In genomic region chr4:26823583-26823982, GRCh38 we compare ENCODE assay signal across 22 cellular contexts.
"Had no signal": no experiment of that assay in that cellular context is flagged by ENCODE, and none has a peak within 500 bp of the region (broad histone marks: within the 10 kb centered on the region; RNA-seq: fewer than 3 reads in every experiment).

No MANE protein-coding gene starts in this region.

- H3K27me3 ChIP-seq: testis, transverse colon had no signal

- H3K27ac Mint-ChIP-seq: activated T-helper 1 cell treated with anti-CD3 and anti-CD28 coated beads, Interleukin-12 subunit alpha, Interleukin-12 subunit beta, Interleukin-2, Interleukin-4 antibody, amounts not matched to agents 30 ng/mL and 10 ng/mL and 1 ng/mL, durations not matched to agents 14 hours and 24 hours and 36 hours; endodermal cell; mesothelial cell of epicardium had no signal

- H3K4me1 Mint-ChIP-seq: endodermal cell, mesothelial cell of epicardium had no signal

- H3K36me3 ChIP-seq: spleen, transverse colon, WERI-Rb-1 had no signal

- DNase-seq: activated CD4-positive, alpha-beta T cell treated with anti-CD3 and anti-CD28 coated beads for 48 hours; activated CD4-positive, alpha-beta T cell treated with anti-CD3 and anti-CD28 coated beads, Interleukin-2, amount 50 U/mL, for 48 hours; activated CD8-positive, alpha-beta memory T cell treated with anti-CD3 and anti-CD28 coated beads for 24 hours; activated effector memory CD4-positive, alpha-beta T cell treated with anti-CD3 and anti-CD28 coated beads, Interleukin-2, amount 50 U/mL, for 16 hours; activated naive CD4-positive, alpha-beta T cell treated with anti-CD3 and anti-CD28 coated beads, Interleukin-2, amount 50 U/mL, for 16 hours; amniotic stem cell; caudate nucleus; endodermal cell; foreskin fibroblast; head of caudate nucleus; hippocampal formation; naive thymus-derived CD4-positive, alpha-beta T cell; right cardiac atrium; spleen; stimulated activated naive CD4-positive, alpha-beta T cell; testis; transverse colon; WERI-Rb-1 had no signal

- H3K4me3 ChIP-seq: spleen, testis, transverse colon had no signal

- H3K4me1 ChIP-seq: testis had no signal

- H3K27me3 Mint-ChIP-seq: naive thymus-derived CD4-positive, alpha-beta T cell had no signal

- H3K27ac ChIP-seq: spleen, testis, WERI-Rb-1 had no signal

- ATAC-seq: activated CD4-positive, CD25-positive, alpha-beta regulatory T cell treated with anti-CD3 and anti-CD28 coated beads, Interleukin-2, amount 50 U/mL, for 24 hours; esophagus mucosa; naive thymus-derived CD4-positive, alpha-beta T cell; right cardiac atrium had no signal

- H3K9me3 ChIP-seq: testis, transverse colon had no signal

- H3K4me3 Mint-ChIP-seq: endodermal cell, mesothelial cell of epicardium had no signal
